ENCODE assay signal across 8 cellular contexts in the genomic region with DNA sequence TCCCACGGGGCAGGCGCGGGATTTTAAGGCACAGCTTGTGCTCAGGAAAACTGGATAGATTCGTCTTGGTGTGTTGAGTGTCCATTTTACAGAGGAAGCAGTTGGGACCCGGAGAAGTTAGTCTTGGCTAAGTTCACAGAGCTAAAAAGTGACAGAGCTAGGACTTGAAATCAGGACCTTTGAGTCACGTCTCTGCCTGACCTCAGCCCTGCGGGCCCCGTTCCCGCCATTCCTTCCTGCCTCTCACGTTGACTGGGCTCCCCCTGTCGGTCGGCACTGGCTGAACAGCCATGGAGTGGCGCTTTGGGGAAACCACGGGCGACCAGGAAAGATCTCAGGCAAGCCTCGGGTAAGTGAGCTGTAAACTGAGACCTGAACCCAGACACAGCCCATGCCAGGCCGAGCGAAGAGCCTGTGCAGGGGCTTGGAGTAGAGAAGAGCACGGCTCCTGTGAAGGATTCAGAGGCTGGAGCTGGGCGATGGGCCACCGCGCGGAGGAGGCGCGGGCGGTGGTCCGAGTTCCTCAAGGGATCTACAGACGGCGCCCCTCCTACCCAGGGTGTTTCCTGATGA. TPM values are rescaled to one million over a fixed set of nuclear protein-coding genes. Genes with fewer than 3 reads are reported as not detected.
DNase-seq lines count a peak whose midpoint lies in the region; ATAC-seq and TF ChIP-seq lines count a peak whose summit lies in the region.

No MANE protein-coding gene starts in this region.

- H3K4me3 ChIP-seq in colonic mucosa (peak overlapping the region; percentile 25), left lung (no peak overlapping the region)

- peak; percentile 47 for DNase-seq in DMS114 treated with DMSO at 0.1 percent for 48 hours (lab: John Stamatoyannopoulos, UW; ENCODE audit: unreplicated experiment)
- peak; percentile 67 for DNase-seq in LHCN-M2 (ENCODE audit: low read depth)
- peak; percentile 79 to 87 for DNase-seq in activated CD4-positive, alpha-beta T cell treated with anti-CD3 and anti-CD28 coated beads for 24 hours (ENCODE audit: low read depth in 2 of 2)
- peak; percentile 94 for DNase-seq in colonic mucosa
- peak; percentile 87 to 95 for DNase-seq in left lung
- peak; percentile 89 to 93 for DNase-seq in stimulated activated CD4-positive, alpha-beta T cell treated with anti-CD3 and anti-CD28 coated beads, Interleukin-2, amount 100 ng/mL, for 48 hours
- no peak for DNase-seq in amniotic stem cell (lab: John Stamatoyannopoulos, UW)

- H3K36me3 ChIP-seq in colonic mucosa (no peaks in the 10 kb centered on the region), left lung (no peaks in the 10 kb centered on the region)

- H3K9me3 ChIP-seq in colonic mucosa = no peaks in the 10 kb centered on the region
- H3K9me3 ChIP-seq in left lung = no peaks in the 10 kb centered on the region

- H3K27ac ChIP-seq in colonic mucosa (peak overlapping the region; percentile 86), left lung (no peak overlapping the region)

- H3K9ac ChIP-seq in colonic mucosa (ENCODE audit: low read depth in 2 of 2, low read length in 2 of 2) = peak overlapping the region in 1 of 2 donors; percentile 28

- ATAC-seq in GM21737 (IDR thresholded peaks at IDR 0.05; ENCODE audit: unreplicated experiment) = peak; percentile 37
- ATAC-seq in left lung = peak; percentile 99

- peak; percentile 96 for TF ChIP-seq CTCF in colonic mucosa (IDR thresholded peaks at IDR 0.05)
- TF ChIP-seq CTCF in left lung (IDR thresholded peaks at IDR 0.05) = peak; percentile 91

- H3K4me1 ChIP-seq in colonic mucosa = peaks cover 7% of the 10 kb centered on the region
- peaks cover 0 to 18% of the 10 kb centered on the region in 2 donors for H3K4me1 ChIP-seq in left lung

- H3K27me3 ChIP-seq in colonic mucosa (no peaks in the 10 kb centered on the region), left lung (no peaks in the 10 kb centered on the region)

- intact Hi-C loops in colonic mucosa (cut with DNase I) = loop anchor here (2.0 kb wide), 1 partner anchor 255 kb away; no protein-coding TSS in a partner anchor
- intact Hi-C loops in left lung (cut with DNase I) = loop anchor here in 1 of 2 donors (5.0 kb wide), 1 partner anchor 255 kb away; no protein-coding TSS in a partner anchor

RNA-seq across cellular contexts. Expression of a gene that starts 54.1 kb away (rescaled TPM):
- 0.06 TPM in 1 of 2 replicates, not detected in the other for total RNA-seq in LHCN-M2 (2014; rRNA removed)
- polyA plus RNA-seq in LHCN-M2 (2012) = not detected
- total RNA-seq in colonic mucosa = 1 to 10 TPM; 3.6 to 3.8 TPM
- total RNA-seq in left lung = 1 to 10 TPM; 1.3 to 4.8 TPM
